21 cellular contexts compared by ENCODE assay signal in the genomic region with DNA sequence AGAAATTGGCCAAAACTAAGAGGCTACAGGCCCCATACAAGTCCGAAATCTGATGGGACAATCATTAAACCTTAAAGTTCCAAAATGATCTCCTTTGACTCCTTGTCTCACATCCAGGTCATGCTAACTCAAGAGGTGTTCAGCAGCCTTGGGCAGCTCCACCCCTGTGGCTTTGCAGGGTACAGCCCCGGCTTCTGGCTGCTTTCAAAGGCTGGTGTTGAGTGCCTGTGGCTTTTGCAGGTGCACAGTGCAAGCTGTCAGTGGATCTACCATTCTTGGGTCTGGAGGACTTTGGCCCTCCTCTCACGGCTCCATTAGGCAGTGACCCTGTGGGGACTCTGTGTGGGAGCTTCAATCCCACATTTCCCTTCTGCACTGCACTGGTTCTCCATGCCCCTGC.
DNase-seq lines count a peak whose midpoint lies in the region; ATAC-seq and TF ChIP-seq lines count a peak whose summit lies in the region.
"Had no signal": no experiment of that assay in that cellular context is flagged by ENCODE, and none has a peak within 500 bp of the region (broad histone marks: within the 10 kb centered on the region; RNA-seq: fewer than 3 reads in every experiment).

No MANE protein-coding gene starts in this region.

- peak; percentile 3 for DNase-seq in RPMI8226
- DNase-seq in stimulated activated effector memory CD8-positive, alpha-beta T cell treated with anti-CD3 and anti-CD28 coated beads, Interleukin-12 subunit alpha, Interleukin-12 subunit beta, amount 100 ng/mL, for 72 hours (ENCODE audit: low spot score in 2 of 2) = no peak
- no peak for DNase-seq in stimulated activated CD4-positive, alpha-beta T cell treated with anti-CD3 and anti-CD28 coated beads, Interleukin-15, amount 100 ng/mL, for 24 hours
- no peak for DNase-seq in DMS153 (lab: John Stamatoyannopoulos, UW)
- no peak for DNase-seq in SK-N-SH
- DNase-seq: 8988T; ACHN; AML-193; BE2C; CD4-positive, alpha-beta T cell; CD8-positive, alpha-beta memory T cell; DMS 273 treated with DMSO at 0.1 percent for 48 hours; DMS53; DMS79 treated with DMSO at 0.1 percent for 48 hours; GF-D8; HFFc6 had no signal

- H3K9ac ChIP-seq in KMS-11 (no peak overlapping the region), SK-N-SH (no peak overlapping the region)
- H3K9ac ChIP-seq: BLaER1 treated with 17β-estradiol and CSF1 and Interleukin-3, amounts not matched to agents 10 nM and 100 nM had no signal

- ATAC-seq in stimulated activated effector memory CD8-positive, alpha-beta T cell treated with anti-CD3 and anti-CD28 coated beads, Interleukin-12 subunit alpha, Interleukin-12 subunit beta, amount 100 ng/mL, for 72 hours = peak; percentile 42
- ATAC-seq: A549 had no signal

- no peaks in the 10 kb centered on the region for H3K9me3 ChIP-seq in SK-N-SH
- H3K9me3 ChIP-seq: A549; BE2C; BLaER1 treated with 17β-estradiol and CSF1 and Interleukin-3, amounts not matched to agents 10 nM and 100 nM; HAP-1 had no signal

- no peak for TF ChIP-seq EP300 in SK-N-SH (IDR thresholded peaks at IDR 0.05; ENCODE audit: borderline replicate concordance in 1 of 2, low read depth in 1 of 2, low read length in 1 of 2)

- H4K20me1 ChIP-seq in KMS-11 (ENCODE audit: insufficient read depth) (no peaks in the 10 kb centered on the region), SK-N-SH (ENCODE audit: insufficient read depth) (no peaks in the 10 kb centered on the region)
- H4K20me1 ChIP-seq: BLaER1 treated with 17β-estradiol and CSF1 and Interleukin-3, amounts not matched to agents 10 nM and 100 nM had no signal

- H3K4me1 ChIP-seq in KMS-11 (ENCODE audit: low read depth, poor library complexity, severe bottlenecking) = peaks cover 16% of the 10 kb centered on the region
- no peaks in the 10 kb centered on the region for H3K4me1 ChIP-seq in SK-N-SH (ENCODE audit: control insufficient read depth in 1 of 2, insufficient read depth in 2 of 2, low read depth in 1 of 2, low read length in 1 of 2)
- H3K4me1 ChIP-seq: A549; BE2C; BLaER1 treated with 17β-estradiol and CSF1 and Interleukin-3, amounts not matched to agents 10 nM and 100 nM; HAP-1 had no signal

- H3K4me2 ChIP-seq in KMS-11 (peak overlapping the region; percentile 15; the same call in 1 of the 2 replicates), SK-N-SH (no peak overlapping the region)
- H3K4me2 ChIP-seq: A549; BLaER1 treated with 17β-estradiol and CSF1 and Interleukin-3, amounts not matched to agents 10 nM and 100 nM had no signal

- POLR2A ChIA-PET in SK-N-SH (lab: Yijun Ruan, JAX) = no interaction called here

- H3K36me3 ChIP-seq in KMS-11 (ENCODE audit: insufficient read depth) (no peaks in the 10 kb centered on the region), SK-N-SH (replicated peaks in 1 of 2; ENCODE audit: control insufficient read depth in 1 of 2, insufficient read depth in 2 of 2, low read length in 1 of 2) (no peaks in the 10 kb centered on the region)
- H3K36me3 ChIP-seq: BE2C; BLaER1 treated with 17β-estradiol and CSF1 and Interleukin-3, amounts not matched to agents 10 nM and 100 nM; HAP-1 had no signal

- no peaks in the 10 kb centered on the region for H3K4me1 Mint-ChIP-seq in stimulated activated effector memory CD8-positive, alpha-beta T cell treated with anti-CD3 and anti-CD28 coated beads, Interleukin-12 subunit alpha, Interleukin-12 subunit beta, amount 100 ng/mL, for 72 hours
- H3K4me1 Mint-ChIP-seq: CD14-positive monocyte; CD8-positive, alpha-beta memory T cell had no signal

- H3K4me3 ChIP-seq in KMS-11 (IDR thresholded peaks at IDR 0.05; ENCODE audit: insufficient read depth, low read depth, low read length) = no peak overlapping the region
- no peak overlapping the region for H3K4me3 ChIP-seq in SK-N-SH (ENCODE audit: low read depth in 2 of 2, low read length in 1 of 2)
- H3K4me3 ChIP-seq: A549; BLaER1 treated with 17β-estradiol and CSF1 and Interleukin-3, amounts not matched to agents 10 nM and 100 nM; HAP-1 had no signal

- H3K79me2 ChIP-seq in KMS-11 (ENCODE audit: insufficient read depth, low read depth) (no peaks in the 10 kb centered on the region), SK-N-SH (ENCODE audit: insufficient read depth) (no peaks in the 10 kb centered on the region)

- H2AFZ ChIP-seq in KMS-11 (ENCODE audit: low read depth) (peak overlapping the region; percentile 18; the same call in 1 of the 2 replicates), SK-N-SH (ENCODE audit: low read depth) (no peak overlapping the region)

- H3F3A ChIP-seq in SK-N-SH (replicated peaks; ENCODE audit: insufficient read depth) = no peaks in the 10 kb centered on the region

- H3K27ac ChIP-seq in KMS-11 (peak overlapping the region; percentile 19; the same call in 1 of the 2 replicates), SK-N-SH (ENCODE audit: low read depth in 2 of 2, low read length in 1 of 2) (no peak overlapping the region)
- H3K27ac ChIP-seq: A549; BLaER1 treated with 17β-estradiol and CSF1 and Interleukin-3, amounts not matched to agents 10 nM and 100 nM had no signal

- H3K4me3 Mint-ChIP-seq in stimulated activated effector memory CD8-positive, alpha-beta T cell treated with anti-CD3 and anti-CD28 coated beads, Interleukin-12 subunit alpha, Interleukin-12 subunit beta, amount 100 ng/mL, for 72 hours = no peak overlapping the region
- H3K4me3 Mint-ChIP-seq: CD14-positive monocyte; CD4-positive, alpha-beta T cell; CD8-positive, alpha-beta memory T cell; HFFc6 had no signal

- TF ChIP-seq CTCF in KMS-11 (conservative IDR thresholded peaks at IDR 0.05; ENCODE audit: low read depth, low read length) = no peak
- no peak for TF ChIP-seq CTCF in SK-N-SH (IDR thresholded peaks at IDR 0.05)

- no peaks in the 10 kb centered on the region for H3K36me3 Mint-ChIP-seq in stimulated activated effector memory CD8-positive, alpha-beta T cell treated with anti-CD3 and anti-CD28 coated beads, Interleukin-12 subunit alpha, Interleukin-12 subunit beta, amount 100 ng/mL, for 72 hours
- H3K36me3 Mint-ChIP-seq: CD14-positive monocyte; CD8-positive, alpha-beta memory T cell had no signal

- H3K27ac Mint-ChIP-seq in stimulated activated effector memory CD8-positive, alpha-beta T cell treated with anti-CD3 and anti-CD28 coated beads, Interleukin-12 subunit alpha, Interleukin-12 subunit beta, amount 100 ng/mL, for 72 hours = no peak overlapping the region
- H3K27ac Mint-ChIP-seq: CD14-positive monocyte; CD4-positive, alpha-beta T cell; CD8-positive, alpha-beta memory T cell; HFFc6 had no signal

- H3K9me2 ChIP-seq in SK-N-SH = no peaks in the 10 kb centered on the region

- 9% methylated on average over 3 of the region's 3 CpGs for WGBS in SK-N-SH (ENCODE audit: low lambda C conversion rate)

- H3K27me3 ChIP-seq in KMS-11 (ENCODE audit: insufficient read depth, low read depth) (no peaks in the 10 kb centered on the region), SK-N-SH (ENCODE audit: insufficient read depth) (no peaks in the 10 kb centered on the region)
- H3K27me3 ChIP-seq: BE2C; BLaER1 treated with 17β-estradiol and CSF1 and Interleukin-3, amounts not matched to agents 10 nM and 100 nM had no signal

- no peak for TF ChIP-seq RAD21 in SK-N-SH (IDR thresholded peaks at IDR 0.05; ENCODE audit: low read length)

- CTCF ChIA-PET in SK-N-SH (lab: Yijun Ruan, JAX) = no interaction called here

- H3K9me3 Mint-ChIP-seq in stimulated activated effector memory CD8-positive, alpha-beta T cell treated with anti-CD3 and anti-CD28 coated beads, Interleukin-12 subunit alpha, Interleukin-12 subunit beta, amount 100 ng/mL, for 72 hours = no peaks in the 10 kb centered on the region
- H3K9me3 Mint-ChIP-seq: CD4-positive, alpha-beta T cell; CD8-positive, alpha-beta memory T cell had no signal

TF ChIP-seq in SK-N-SH, 30 proteins besides CTCF, POLR2A, EP300 and RAD21 (continues in another document):
- TF ChIP-seq, protein P1, sequence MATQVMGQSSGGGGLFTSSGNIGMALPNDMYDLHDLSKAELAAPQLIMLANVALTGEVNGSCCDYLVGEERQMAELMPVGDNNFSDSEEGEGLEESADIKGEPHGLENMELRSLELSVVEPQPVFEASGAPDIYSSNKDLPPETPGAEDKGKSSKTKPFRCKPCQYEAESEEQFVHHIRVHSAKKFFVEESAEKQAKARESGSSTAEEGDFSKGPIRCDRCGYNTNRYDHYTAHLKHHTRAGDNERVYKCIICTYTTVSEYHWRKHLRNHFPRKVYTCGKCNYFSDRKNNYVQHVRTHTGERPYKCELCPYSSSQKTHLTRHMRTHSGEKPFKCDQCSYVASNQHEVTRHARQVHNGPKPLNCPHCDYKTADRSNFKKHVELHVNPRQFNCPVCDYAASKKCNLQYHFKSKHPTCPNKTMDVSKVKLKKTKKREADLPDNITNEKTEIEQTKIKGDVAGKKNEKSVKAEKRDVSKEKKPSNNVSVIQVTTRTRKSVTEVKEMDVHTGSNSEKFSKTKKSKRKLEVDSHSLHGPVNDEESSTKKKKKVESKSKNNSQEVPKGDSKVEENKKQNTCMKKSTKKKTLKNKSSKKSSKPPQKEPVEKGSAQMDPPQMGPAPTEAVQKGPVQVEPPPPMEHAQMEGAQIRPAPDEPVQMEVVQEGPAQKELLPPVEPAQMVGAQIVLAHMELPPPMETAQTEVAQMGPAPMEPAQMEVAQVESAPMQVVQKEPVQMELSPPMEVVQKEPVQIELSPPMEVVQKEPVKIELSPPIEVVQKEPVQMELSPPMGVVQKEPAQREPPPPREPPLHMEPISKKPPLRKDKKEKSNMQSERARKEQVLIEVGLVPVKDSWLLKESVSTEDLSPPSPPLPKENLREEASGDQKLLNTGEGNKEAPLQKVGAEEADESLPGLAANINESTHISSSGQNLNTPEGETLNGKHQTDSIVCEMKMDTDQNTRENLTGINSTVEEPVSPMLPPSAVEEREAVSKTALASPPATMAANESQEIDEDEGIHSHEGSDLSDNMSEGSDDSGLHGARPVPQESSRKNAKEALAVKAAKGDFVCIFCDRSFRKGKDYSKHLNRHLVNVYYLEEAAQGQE (IDR thresholded peaks at IDR 0.05; ENCODE audit: low read depth, low read length) = no peak
- TF ChIP-seq YY1 (IDR thresholded peaks at IDR 0.05; ENCODE audit: low read depth) (no peak), GABPA (IDR thresholded peaks at IDR 0.05; ENCODE audit: low read depth) (no peak)
- TF ChIP-seq, protein P2, sequence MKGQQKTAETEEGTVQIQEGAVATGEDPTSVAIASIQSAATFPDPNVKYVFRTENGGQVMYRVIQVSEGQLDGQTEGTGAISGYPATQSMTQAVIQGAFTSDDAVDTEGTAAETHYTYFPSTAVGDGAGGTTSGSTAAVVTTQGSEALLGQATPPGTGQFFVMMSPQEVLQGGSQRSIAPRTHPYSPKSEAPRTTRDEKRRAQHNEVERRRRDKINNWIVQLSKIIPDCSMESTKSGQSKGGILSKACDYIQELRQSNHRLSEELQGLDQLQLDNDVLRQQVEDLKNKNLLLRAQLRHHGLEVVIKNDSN (IDR thresholded peaks at IDR 0.05; ENCODE audit: borderline replicate concordance, low read depth) = no peak
